Comparison of ENCODE assay signal across 1 cellular context in genomic region chr5:79236364-79236969, GRCh38.
A peak's percentile ranks its signal among the peaks of the same experiment; 100 is the strongest.
TF ChIP-seq lines count a peak whose summit lies in the region.

No MANE protein-coding gene starts in this region.

TF ChIP-seq in K562, 482 proteins besides CTCF, POLR2A, EP300 and RAD21 (continued from another document and continues in another):
- TF ChIP-seq FOXP4 (CRISPR knock-in tag; IDR thresholded peaks at IDR 0.05; ENCODE audit: borderline replicate concordance) (no peak), BRCA1 (IDR thresholded peaks at IDR 0.05) (no peak), BRCA1 (CRISPR knock-in tag; IDR thresholded peaks at IDR 0.05) (no peak), FUS (optimal IDR thresholded peaks at IDR 0.05; ENCODE audit: low read depth, low read length) (peak; percentile 29), SAP30 (IDR thresholded peaks at IDR 0.05; ENCODE audit: borderline replicate concordance, insufficient read depth, low read depth, low read length, poor library complexity, severe bottlenecking) (peak; percentile 5), PHF8 (IDR thresholded peaks at IDR 0.05; ENCODE audit: borderline replicate concordance, low read length) (no peak), PTBP1 (IDR thresholded peaks at IDR 0.05; ENCODE audit: low read depth, low read length) (no peak), FIP1L1 (IDR thresholded peaks at IDR 0.05; ENCODE audit: low read depth, low read length, poor library complexity, severe bottlenecking) (peak; percentile 54), SMAD4 (CRISPR knock-in tag; conservative IDR thresholded peaks at IDR 0.05) (no peak), ERF (CRISPR knock-in tag; IDR thresholded peaks at IDR 0.05) (no peak), TSHZ1 (CRISPR knock-in tag; IDR thresholded peaks at IDR 0.05) (no peak), NONO (IDR thresholded peaks at IDR 0.05; ENCODE audit: low read depth in 2 of 2, low read length in 1 of 2) (peak in 1 of 2 experiments; percentile 25; a peak in 1 of 4 replicates), ZBTB7A (IDR thresholded peaks at IDR 0.05; ENCODE audit: borderline replicate concordance, control insufficient read depth, low read depth, low read length) (peak; percentile 69; the same call in 1 of the 2 replicates), HNRNPL (IDR thresholded peaks at IDR 0.05; ENCODE audit: low read depth, low read length) (0 out of 2 replicates have a peak, but pooled peaks have one; percentile 30), ZBTB5 (IDR thresholded peaks at IDR 0.05) (no peak), SMARCA4 (IDR thresholded peaks at IDR 0.05) (no peak), ATF2 (CRISPR knock-in tag; IDR thresholded peaks at IDR 0.05) (no peak), ZFX (CRISPR knock-in tag; IDR thresholded peaks at IDR 0.05) (0 out of 2 replicates have a peak, but pooled peaks have one; percentile 47), SNRNP70 (optimal IDR thresholded peaks at IDR 0.05; ENCODE audit: low read depth, low read length) (no peak), E2F6 (IDR thresholded peaks at IDR 0.05; ENCODE audit: borderline replicate concordance in 1 of 2, extremely low read depth in 1 of 2, insufficient read depth in 1 of 2, insufficient read length in 1 of 2, low read depth in 1 of 2, low read length in 1 of 2, poor library complexity in 1 of 2, severe bottlenecking in 1 of 2) (peak in 1 of 2 experiments; percentile 3), ZKSCAN1 (IDR thresholded peaks at IDR 0.05; ENCODE audit: low read depth, low read length) (no peak), SREBF1 (IDR thresholded peaks at IDR 0.05; ENCODE audit: borderline replicate concordance, low read depth, low read length) (no peak), PYGO2 (tag; IDR thresholded peaks at IDR 0.05) (no peak), ZNF165 (CRISPR knock-in tag; IDR thresholded peaks at IDR 0.05; ENCODE audit: borderline replicate concordance) (no peak), GATA2 (CRISPR knock-in tag; IDR thresholded peaks at IDR 0.05) (no peak), TEAD4 (IDR thresholded peaks at IDR 0.05; ENCODE audit: low read length) (no peak), TEAD4 (CRISPR knock-in tag; IDR thresholded peaks at IDR 0.05; ENCODE audit: borderline replicate concordance) (no peak), HBP1 (CRISPR knock-in tag; IDR thresholded peaks at IDR 0.05) (no peak), ZNF589 (CRISPR knock-in tag; IDR thresholded peaks at IDR 0.05; ENCODE audit: low read depth) (no peak), MAFK (IDR thresholded peaks at IDR 0.05; ENCODE audit: low read length) (no peak), YBX1 (IDR thresholded peaks at IDR 0.05) (no peak), ZNF639 (CRISPR knock-in tag; conservative IDR thresholded peaks at IDR 0.05 in 1 of 2, IDR thresholded peaks at IDR 0.05 in 1 of 2) (no peak), THRAP3 (IDR thresholded peaks at IDR 0.05; ENCODE audit: borderline replicate concordance) (no peak), MAFF (IDR thresholded peaks at IDR 0.05; ENCODE audit: low read length) (no peak), ZNF717 (CRISPR knock-in tag; IDR thresholded peaks at IDR 0.05) (no peak), ATF1 (CRISPR knock-in tag; IDR thresholded peaks at IDR 0.05) (no peak), ATF1 (tag; IDR thresholded peaks at IDR 0.05) (peak; percentile 65), HMGN3 (IDR thresholded peaks at IDR 0.05; ENCODE audit: borderline replicate concordance, extremely low read depth, insufficient read length, low read depth, low read length) (no peak), YY1 (IDR thresholded peaks at IDR 0.05; ENCODE audit: borderline replicate concordance in 1 of 3, control insufficient read depth in 1 of 3, extremely low read depth in 1 of 3, insufficient read depth in 3 of 3, insufficient read length in 1 of 3, insufficient replicate concordance in 2 of 3, low read depth in 1 of 3, low read length in 2 of 3) (peak; percentile 35 to 88 (median 69)), NCOA6 (IDR thresholded peaks at IDR 0.05) (peak; percentile 63), HDAC2 (IDR thresholded peaks at IDR 0.05) (no peak), ZNF444 (CRISPR knock-in tag; IDR thresholded peaks at IDR 0.05) (no peak), ZNF57 (CRISPR knock-in tag; IDR thresholded peaks at IDR 0.05) (no peak), THAP12 (CRISPR knock-in tag; IDR thresholded peaks at IDR 0.05) (no peak), ZBTB33 (CRISPR knock-in tag; IDR thresholded peaks at IDR 0.05) (no peak; the same call in 1 of the 2 replicates), L3MBTL2 (IDR thresholded peaks at IDR 0.05) (peak; percentile 19; the same call in 1 of the 2 replicates), BMI1 (IDR thresholded peaks at IDR 0.05; ENCODE audit: low read length) (no peak)
